18 cellular contexts compared by ENCODE assay signal in the genomic region with DNA sequence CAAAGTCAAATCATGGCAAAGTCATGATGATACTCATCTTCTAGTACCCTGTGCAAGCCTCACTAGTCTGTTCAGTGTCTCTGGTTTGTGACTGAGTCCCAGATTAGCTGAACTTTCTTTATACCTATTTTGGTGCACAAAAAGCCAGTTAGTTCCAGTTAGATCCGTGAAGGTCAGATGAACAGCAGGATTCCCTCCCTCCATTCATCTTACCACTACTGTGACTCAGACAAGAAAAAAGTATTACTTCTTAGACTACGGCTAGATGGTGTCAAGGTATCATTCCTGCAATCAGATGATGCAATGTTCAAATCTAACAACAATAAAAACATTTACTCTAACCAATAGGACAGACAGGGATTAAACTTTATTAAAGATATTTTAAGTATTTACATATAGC. TPM values are rescaled to one million over a fixed set of nuclear protein-coding genes. Genes with fewer than 3 reads are reported as not detected.
A peak's percentile ranks its signal among the peaks of the same experiment; 100 is the strongest.
DNase-seq lines count a peak whose midpoint lies in the region; ATAC-seq and TF ChIP-seq lines count a peak whose summit lies in the region.
"Had no signal": no experiment of that assay in that cellular context is flagged by ENCODE, and none has a peak within 500 bp of the region (broad histone marks: within the 10 kb centered on the region; RNA-seq: fewer than 3 reads in every experiment).

No MANE protein-coding gene starts in this region.

- no peak overlapping the region for H3K27ac ChIP-seq in breast epithelium
- H3K27ac ChIP-seq in tibial artery: no peak overlapping the region
- H3K27ac ChIP-seq in transverse colon: no peak overlapping the region

- CTCF ChIA-PET in MCF 10A (lab: Yijun Ruan, JAX) (no interaction called here), activated B cell treated with CpG ODN at 0.5 μM for 24 hours (lab: Charles Lee) (no interaction called here)

- H3K9me3 Mint-ChIP-seq in MCF 10A (ENCODE audit: unreplicated experiment): no peaks in the 10 kb centered on the region
- no peaks in the 10 kb centered on the region for H3K9me3 Mint-ChIP-seq in activated B cell treated with CpG ODN at 0.5 μM for 24 hours
- H3K9me3 Mint-ChIP-seq in dendritic cell treated with granulocyte-macrophage colony-stimulating factor and Interleukin-4, amounts not matched to agents 40 ng/mL and 50 ng/mL, for 4 days: no peaks in the 10 kb centered on the region
- H3K9me3 Mint-ChIP-seq: brain, T-cell had no signal

- POLR2A ChIA-PET in MCF 10A (lab: Yijun Ruan, JAX): interaction anchor here (0.7 kb wide), 1 partner anchor 224 kb away, joined by 4 read pairs; no protein-coding TSS in a partner anchor
- POLR2A ChIA-PET in activated B cell treated with CpG ODN at 0.5 μM for 24 hours (lab: Charles Lee): interaction anchor here (0.9 kb wide), 1 partner anchor 16 kb away, joined by 3 read pairs; no protein-coding TSS in a partner anchor

- peak; percentile 33 for DNase-seq in MCF 10A (ENCODE audit: unreplicated experiment)
- DNase-seq in breast epithelium (ENCODE audit: low spot score in 2 of 2): no peak
- DNase-seq in activated B cell treated with CpG ODN at 0.5 μM for 24 hours: no peak
- no peak for DNase-seq in tibial artery
- no peak for DNase-seq in KBM-7
- no peak for DNase-seq in transverse colon
- DNase-seq: activated CD4-positive, CD25-positive, alpha-beta regulatory T cell treated with anti-CD3 and anti-CD28 coated beads, Interleukin-2, amount 50 U/mL, for 72 hours; Kasumi-1; kidney; mesendoderm; NCI-H1417 treated with DMSO at 0.1 percent for 48 hours; RPMI8226; substantia nigra; T-cell had no signal

- H3K36me3 Mint-ChIP-seq in MCF 10A (ENCODE audit: insufficient read depth, unreplicated experiment) (no peaks in the 10 kb centered on the region), activated B cell treated with CpG ODN at 0.5 μM for 24 hours (ENCODE audit: low read depth) (peaks cover under 1% of the 10 kb centered on the region)
- no peaks in the 10 kb centered on the region for H3K36me3 Mint-ChIP-seq in dendritic cell treated with granulocyte-macrophage colony-stimulating factor and Interleukin-4, amounts not matched to agents 40 ng/mL and 50 ng/mL, for 4 days (ENCODE audit: low read depth)
- H3K36me3 Mint-ChIP-seq: brain had no signal

- no peaks in the 10 kb centered on the region for H3K4me1 ChIP-seq in breast epithelium
- peaks cover 0 to 28% (median 1%) of the 10 kb centered on the region in 4 donors for H3K4me1 ChIP-seq in tibial artery
- peaks cover 0 to 2% (median 0%) of the 10 kb centered on the region in 4 donors for H3K4me1 ChIP-seq in transverse colon

- TF ChIP-seq EP300 in transverse colon (IDR thresholded peaks at IDR 0.05; ENCODE audit: low read depth): no peak

- no peak overlapping the region for H3K4me3 Mint-ChIP-seq in MCF 10A (ENCODE audit: unreplicated experiment)
- no peak overlapping the region for H3K4me3 Mint-ChIP-seq in activated B cell treated with CpG ODN at 0.5 μM for 24 hours
- H3K4me3 Mint-ChIP-seq in dendritic cell treated with granulocyte-macrophage colony-stimulating factor and Interleukin-4, amounts not matched to agents 40 ng/mL and 50 ng/mL, for 4 days: no peak overlapping the region
- H3K4me3 Mint-ChIP-seq: brain, T-cell had no signal

- in situ Hi-C loops in KBM-7 (cut with MboI; ENCODE audit: low pct_unique_long_range_greater_than_20kb, low sequenced_read_pairs): no loop called here
- in situ Hi-C loops in transverse colon (cut with MboI; ENCODE audit: low pct_ligation_motif_present in 1 of 4, low pct_unique_long_range_greater_than_20kb in 1 of 4, low sequenced_read_pairs in 3 of 4): no loop called here

- TF ChIP-seq CTCF in MCF 10A (IDR thresholded peaks at IDR 0.05; ENCODE audit: unreplicated experiment) (no peak), breast epithelium (IDR thresholded peaks at IDR 0.05) (no peak), activated B cell treated with CpG ODN at 0.5 μM for 24 hours (IDR thresholded peaks at IDR 0.05) (no peak), tibial artery (IDR thresholded peaks at IDR 0.05) (no peak), transverse colon (IDR thresholded peaks at IDR 0.05) (no peak)

- H3K27ac Mint-ChIP-seq in MCF 10A (ENCODE audit: low read depth, unreplicated experiment) (no peak overlapping the region), activated B cell treated with CpG ODN at 0.5 μM for 24 hours (peak overlapping the region; percentile 69)
- peak overlapping the region; percentile 69 for H3K27ac Mint-ChIP-seq in dendritic cell treated with granulocyte-macrophage colony-stimulating factor and Interleukin-4, amounts not matched to agents 40 ng/mL and 50 ng/mL, for 4 days

- TF ChIP-seq POLR2A in breast epithelium (IDR thresholded peaks at IDR 0.05) (no peak), transverse colon (IDR thresholded peaks at IDR 0.05) (no peak)

- H3K9me3 ChIP-seq in breast epithelium (no peaks in the 10 kb centered on the region), tibial artery (no peaks in the 10 kb centered on the region), transverse colon (no peaks in the 10 kb centered on the region)

- no peaks in the 10 kb centered on the region for H3K36me3 ChIP-seq in breast epithelium
- H3K36me3 ChIP-seq in tibial artery: no peaks in the 10 kb centered on the region
- no peaks in the 10 kb centered on the region for H3K36me3 ChIP-seq in transverse colon

- H3K4me1 Mint-ChIP-seq in MCF 10A (ENCODE audit: insufficient read depth, unreplicated experiment) (peaks cover 6% of the 10 kb centered on the region), activated B cell treated with CpG ODN at 0.5 μM for 24 hours (peaks cover 64% of the 10 kb centered on the region)
- H3K4me1 Mint-ChIP-seq in dendritic cell treated with granulocyte-macrophage colony-stimulating factor and Interleukin-4, amounts not matched to agents 40 ng/mL and 50 ng/mL, for 4 days (ENCODE audit: low read depth): peaks cover 48% of the 10 kb centered on the region

- intact Hi-C loops in MCF 10A (cut with micrococcal nuclease) (no loop called here), breast epithelium (cut with DNase I; ENCODE audit: low total_unique reads) (no loop called here), activated B cell treated with CpG ODN at 0.5 μM for 24 hours (cut with micrococcal nuclease) (no loop called here), tibial artery (cut with DNase I; ENCODE audit: low total_unique reads) (no loop called here), transverse colon (cut with DNase I; ENCODE audit: low total_unique reads) (no loop called here)
- intact Hi-C loops in dendritic cell treated with granulocyte-macrophage colony-stimulating factor and Interleukin-4, amounts not matched to agents 40 ng/mL and 50 ng/mL, for 4 days (cut with micrococcal nuclease): no loop called here

- H3K27me3 ChIP-seq in breast epithelium (peaks cover 0 to 28% of the 10 kb centered on the region in 2 donors), tibial artery (no peaks in the 10 kb centered on the region), transverse colon (no peaks in the 10 kb centered on the region)

- no peak overlapping the region for H3K4me3 ChIP-seq in breast epithelium
- no peak overlapping the region for H3K4me3 ChIP-seq in tibial artery
- H3K4me3 ChIP-seq in transverse colon: no peak overlapping the region
- H3K4me3 ChIP-seq: GM12878 had no signal

- 52 to 73% methylated on average over 2 of the region's 2 CpGs for WGBS in transverse colon (ENCODE audit: low coverage in 1 of 2), 2 donors

- no peak for ATAC-seq in activated B cell treated with CpG ODN at 0.5 μM for 24 hours (ENCODE audit: low read depth)
- no peak for ATAC-seq in GM18519 (IDR thresholded peaks at IDR 0.05; ENCODE audit: low FRiP score, unreplicated experiment)
- ATAC-seq: GM12878 had no signal

- peaks cover 45% of the 10 kb centered on the region for H3K27me3 Mint-ChIP-seq in MCF 10A (ENCODE audit: insufficient read depth, unreplicated experiment)
- H3K27me3 Mint-ChIP-seq in activated B cell treated with CpG ODN at 0.5 μM for 24 hours: no peaks in the 10 kb centered on the region
- no peaks in the 10 kb centered on the region for H3K27me3 Mint-ChIP-seq in dendritic cell treated with granulocyte-macrophage colony-stimulating factor and Interleukin-4, amounts not matched to agents 40 ng/mL and 50 ng/mL, for 4 days
- H3K27me3 Mint-ChIP-seq: brain had no signal

- BruUV-seq in MCF 10A (replicated peaks; lab: Mats Ljungman, UMichigan): no TSS peak

RNA-seq across cellular contexts. Expression of gene ARHGEF6, which starts 30.4 kb away (rescaled TPM):
- total RNA-seq in MCF 10A (2022): 0.35 and 0.47 TPM in 2 replicates
- total RNA-seq in breast epithelium: 100 to 1,000 TPM in 1 of 3 donors, 10 to 100 TPM in 2; 43.6 to 120 (median 55.8) TPM
- 32.4 and 33.0 TPM in 2 replicates for total RNA-seq in activated B cell treated with CpG ODN at 0.5 μM for 24 hours
- total RNA-seq in transverse colon: 10 to 100 TPM in 2 of 4 donors, 1 to 10 TPM in 2; 4.2 to 13.9 (median 8.2) TPM
